In the genomic region with DNA sequence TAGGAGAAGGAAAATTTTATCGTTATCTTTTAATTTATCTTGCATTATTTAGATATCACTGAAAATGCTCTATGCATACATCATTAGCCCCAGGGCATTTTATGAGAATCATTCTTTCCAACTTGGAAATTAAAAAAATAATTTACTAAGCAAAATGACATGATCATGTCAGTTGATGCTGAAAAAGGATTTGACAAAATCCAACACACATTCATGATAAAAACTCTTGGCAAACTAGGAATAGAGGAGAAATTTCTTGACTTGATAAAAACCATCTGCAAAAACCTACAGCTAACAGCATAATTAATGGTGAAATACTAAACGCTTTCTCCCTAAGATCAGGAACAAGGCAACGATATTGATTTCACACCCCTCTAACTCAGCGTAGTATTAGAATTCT, we compare ENCODE assay signal across 18 cellular contexts. TPM values are rescaled to one million over a fixed set of nuclear protein-coding genes. Genes with fewer than 3 reads are reported as not detected.
DNase-seq lines count a peak whose midpoint lies in the region; TF ChIP-seq lines count a peak whose summit lies in the region.
"Had no signal": no experiment of that assay in that cellular context is flagged by ENCODE, and none has a peak within 500 bp of the region (broad histone marks: within the 10 kb centered on the region; RNA-seq: fewer than 3 reads in every experiment).

No MANE protein-coding gene starts in this region.

- peak overlapping the region; percentile 57 for H3K9ac ChIP-seq in SK-N-SH
- H3K9ac ChIP-seq: BLaER1, GM23248 had no signal

- 0 out of 2 replicates have a peak overlapping the region, but pooled peaks have one; percentile 16 for H2AFZ ChIP-seq in SK-N-SH (ENCODE audit: low read depth)
- H2AFZ ChIP-seq: GM23248 had no signal

- H3K4me2 ChIP-seq in SK-N-SH: peak overlapping the region; percentile 25; the same call in 1 of the 2 replicates
- H3K4me2 ChIP-seq: BLaER1 had no signal

- H3K27me3 Mint-ChIP-seq in endothelial cell (ENCODE audit: unreplicated experiment) (peaks cover 3% of the 10 kb centered on the region), nephron (ENCODE audit: low read depth) (no peaks in the 10 kb centered on the region), type B pancreatic cell (peaks cover 8% of the 10 kb centered on the region)
- H3K27me3 Mint-ChIP-seq: CD4-positive, CD25-positive, alpha-beta regulatory T cell had no signal

- H3F3A ChIP-seq in SK-N-SH (replicated peaks; ENCODE audit: insufficient read depth): peaks cover 50% of the 10 kb centered on the region

- 23% methylated on average over 4 of the region's 4 CpGs for WGBS in SK-N-SH (ENCODE audit: low lambda C conversion rate)

- H3K9me3 Mint-ChIP-seq in endothelial cell (ENCODE audit: unreplicated experiment): no peaks in the 10 kb centered on the region
- peaks cover 2% of the 10 kb centered on the region for H3K9me3 Mint-ChIP-seq in nephron
- H3K9me3 Mint-ChIP-seq in type B pancreatic cell: no peaks in the 10 kb centered on the region
- H3K9me3 Mint-ChIP-seq: H9 had no signal

- CTCF ChIA-PET in SK-N-SH (lab: Yijun Ruan, JAX): interaction anchor here (0.6 to 4.2 kb wide), 10 partner anchors 9 to 399 kb away, joined by 3 to 30 read pairs (median 4); a partner anchor contains a TSS

- H3K27ac Mint-ChIP-seq in endothelial cell (ENCODE audit: unreplicated experiment): peak overlapping the region; percentile 79
- H3K27ac Mint-ChIP-seq in nephron: peak overlapping the region; percentile 40 to 58 (median 53)
- H3K27ac Mint-ChIP-seq in type B pancreatic cell: peak overlapping the region; percentile 27
- H3K27ac Mint-ChIP-seq: B cell; CD4-positive, CD25-positive, alpha-beta regulatory T cell; CD8-positive, alpha-beta T cell had no signal

- TF ChIP-seq RAD21 in SK-N-SH (IDR thresholded peaks at IDR 0.05; ENCODE audit: low read length): peak; percentile 21

- no peak for DNase-seq in SK-N-SH
- DNase-seq in endothelial cell (ENCODE audit: low spot score): no peak
- DNase-seq in type B pancreatic cell (ENCODE audit: extremely low spot score, unreplicated experiment): no peak
- no peak for DNase-seq in GF-D8 (lab: John Stamatoyannopoulos, UW)
- DNase-seq in GM13976 (ENCODE audit: low spot score): no peak
- DNase-seq in cortex of kidney (lab: John Stamatoyannopoulos, UW): no peak
- no peak for DNase-seq in COLO829 (ENCODE audit: low spot score)
- DNase-seq: CD4-positive, CD25-positive, alpha-beta regulatory T cell; CD8-positive, alpha-beta T cell; DMS 273 treated with DMSO at 0.1 percent for 48 hours; DMS79; EL; GM23248; H9 had no signal

- TF ChIP-seq CTCF in SK-N-SH (IDR thresholded peaks at IDR 0.05) (no peak), endothelial cell (IDR thresholded peaks at IDR 0.05; ENCODE audit: unreplicated experiment) (no peak), nephron (IDR thresholded peaks at IDR 0.05; ENCODE audit: unreplicated experiment in 3 of 3) (no peak), type B pancreatic cell (conservative IDR thresholded peaks at IDR 0.05) (no peak), GM13976 (IDR thresholded peaks at IDR 0.05; ENCODE audit: borderline replicate concordance, control extremely low read depth, extremely low read depth, insufficient read depth, missing control alignments) (no peak)

- POLR2A ChIA-PET in SK-N-SH (lab: Yijun Ruan, JAX): no interaction called here

- H3K4me3 Mint-ChIP-seq in endothelial cell (ENCODE audit: unreplicated experiment): no peak overlapping the region
- no peak overlapping the region for H3K4me3 Mint-ChIP-seq in nephron
- peak overlapping the region; percentile 38 for H3K4me3 Mint-ChIP-seq in type B pancreatic cell
- H3K4me3 Mint-ChIP-seq: B cell; CD4-positive, CD25-positive, alpha-beta regulatory T cell; CD8-positive, alpha-beta T cell; H9 had no signal

- H3K9me3 ChIP-seq in SK-N-SH: no peaks in the 10 kb centered on the region
- H3K9me3 ChIP-seq: BLaER1 had no signal

- H3K4me1 Mint-ChIP-seq in endothelial cell (ENCODE audit: unreplicated experiment): peaks cover 37% of the 10 kb centered on the region
- peaks cover 43% of the 10 kb centered on the region for H3K4me1 Mint-ChIP-seq in nephron
- H3K4me1 Mint-ChIP-seq in type B pancreatic cell (ENCODE audit: unreplicated experiment): peaks cover 31% of the 10 kb centered on the region
- H3K4me1 Mint-ChIP-seq: B cell had no signal

- H4K20me1 ChIP-seq in SK-N-SH (ENCODE audit: insufficient read depth): no peaks in the 10 kb centered on the region
- H4K20me1 ChIP-seq: BLaER1 had no signal

- no peaks in the 10 kb centered on the region for H3K9me2 ChIP-seq in SK-N-SH

- H3K36me3 ChIP-seq in SK-N-SH (replicated peaks in 1 of 2; ENCODE audit: control insufficient read depth in 1 of 2, insufficient read depth in 2 of 2, low read length in 1 of 2): no peaks in the 10 kb centered on the region
- H3K36me3 ChIP-seq: BLaER1 had no signal

- H3K27ac ChIP-seq in SK-N-SH (ENCODE audit: low read depth in 2 of 2, low read length in 1 of 2): peak overlapping the region; percentile 80 to 98
- H3K27ac ChIP-seq: BLaER1, C4-2B, GM23248 had no signal

- no peak overlapping the region for H3K4me3 ChIP-seq in SK-N-SH (ENCODE audit: low read depth in 2 of 2, low read length in 1 of 2)
- H3K4me3 ChIP-seq: BLaER1, GM23248 had no signal

- H3K36me3 Mint-ChIP-seq in endothelial cell (ENCODE audit: low read depth, unreplicated experiment) (peaks cover 3% of the 10 kb centered on the region), nephron (ENCODE audit: low read depth) (no peaks in the 10 kb centered on the region), type B pancreatic cell (no peaks in the 10 kb centered on the region)
- H3K36me3 Mint-ChIP-seq: CD8-positive, alpha-beta T cell had no signal

- H3K79me2 ChIP-seq in SK-N-SH (ENCODE audit: insufficient read depth): no peaks in the 10 kb centered on the region

- peaks cover 22 to 28% of the 10 kb centered on the region in 2 experiments; a peak in 3 of 4 replicates for H3K4me1 ChIP-seq in SK-N-SH (ENCODE audit: control insufficient read depth in 1 of 2, insufficient read depth in 2 of 2, low read depth in 1 of 2, low read length in 1 of 2)

- H3K27me3 ChIP-seq in SK-N-SH (ENCODE audit: insufficient read depth): no peaks in the 10 kb centered on the region
- H3K27me3 ChIP-seq: BLaER1 had no signal

- in situ Hi-C loops in GM13976 (cut with MboI; ENCODE audit: low sequenced_read_pairs, unreplicated experiment): no loop called here

- peak; percentile 87 to 90; a peak in 3 of 4 replicates for TF ChIP-seq EP300 in SK-N-SH (IDR thresholded peaks at IDR 0.05; ENCODE audit: borderline replicate concordance in 1 of 2, low read depth in 1 of 2, low read length in 1 of 2)

TF ChIP-seq in SK-N-SH, 30 proteins besides CTCF, POLR2A, EP300 and RAD21 (continues in another document):
- TF ChIP-seq, protein P1, sequence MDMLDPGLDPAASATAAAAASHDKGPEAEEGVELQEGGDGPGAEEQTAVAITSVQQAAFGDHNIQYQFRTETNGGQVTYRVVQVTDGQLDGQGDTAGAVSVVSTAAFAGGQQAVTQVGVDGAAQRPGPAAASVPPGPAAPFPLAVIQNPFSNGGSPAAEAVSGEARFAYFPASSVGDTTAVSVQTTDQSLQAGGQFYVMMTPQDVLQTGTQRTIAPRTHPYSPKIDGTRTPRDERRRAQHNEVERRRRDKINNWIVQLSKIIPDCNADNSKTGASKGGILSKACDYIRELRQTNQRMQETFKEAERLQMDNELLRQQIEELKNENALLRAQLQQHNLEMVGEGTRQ (IDR thresholded peaks at IDR 0.05; ENCODE audit: borderline replicate concordance, low read depth, low read length): no peak
- TF ChIP-seq RCOR1 (IDR thresholded peaks at IDR 0.05; ENCODE audit: low read length) (peak; percentile 49), RXRA (IDR thresholded peaks at IDR 0.05; ENCODE audit: borderline replicate concordance, low read depth) (peak; percentile 21; the same call in 1 of the 2 replicates), TCF12 (IDR thresholded peaks at IDR 0.05) (peak; percentile 96), RFX5 (IDR thresholded peaks at IDR 0.05; ENCODE audit: low read length) (no peak), GABPA (IDR thresholded peaks at IDR 0.05; ENCODE audit: low read depth) (no peak), YY1 (IDR thresholded peaks at IDR 0.05; ENCODE audit: low read depth) (no peak), NRF1 (IDR thresholded peaks at IDR 0.05; ENCODE audit: low read depth, low read length) (no peak), MEF2A (IDR thresholded peaks at IDR 0.05; ENCODE audit: borderline replicate concordance, low read depth) (no peak), SIN3A (IDR thresholded peaks at IDR 0.05; ENCODE audit: borderline replicate concordance, low read depth, low read length) (no peak), FOXJ3 (CRISPR knock-in tag; IDR thresholded peaks at IDR 0.05) (no peak)
- TF ChIP-seq, protein P2, sequence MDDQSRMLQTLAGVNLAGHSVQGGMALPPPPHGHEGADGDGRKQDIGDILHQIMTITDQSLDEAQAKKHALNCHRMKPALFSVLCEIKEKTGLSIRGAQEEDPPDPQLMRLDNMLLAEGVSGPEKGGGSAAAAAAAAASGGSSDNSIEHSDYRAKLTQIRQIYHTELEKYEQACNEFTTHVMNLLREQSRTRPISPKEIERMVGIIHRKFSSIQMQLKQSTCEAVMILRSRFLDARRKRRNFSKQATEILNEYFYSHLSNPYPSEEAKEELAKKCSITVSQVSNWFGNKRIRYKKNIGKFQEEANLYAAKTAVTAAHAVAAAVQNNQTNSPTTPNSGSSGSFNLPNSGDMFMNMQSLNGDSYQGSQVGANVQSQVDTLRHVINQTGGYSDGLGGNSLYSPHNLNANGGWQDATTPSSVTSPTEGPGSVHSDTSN (IDR thresholded peaks at IDR 0.05): peak; percentile 89
- TF ChIP-seq, protein P3, sequence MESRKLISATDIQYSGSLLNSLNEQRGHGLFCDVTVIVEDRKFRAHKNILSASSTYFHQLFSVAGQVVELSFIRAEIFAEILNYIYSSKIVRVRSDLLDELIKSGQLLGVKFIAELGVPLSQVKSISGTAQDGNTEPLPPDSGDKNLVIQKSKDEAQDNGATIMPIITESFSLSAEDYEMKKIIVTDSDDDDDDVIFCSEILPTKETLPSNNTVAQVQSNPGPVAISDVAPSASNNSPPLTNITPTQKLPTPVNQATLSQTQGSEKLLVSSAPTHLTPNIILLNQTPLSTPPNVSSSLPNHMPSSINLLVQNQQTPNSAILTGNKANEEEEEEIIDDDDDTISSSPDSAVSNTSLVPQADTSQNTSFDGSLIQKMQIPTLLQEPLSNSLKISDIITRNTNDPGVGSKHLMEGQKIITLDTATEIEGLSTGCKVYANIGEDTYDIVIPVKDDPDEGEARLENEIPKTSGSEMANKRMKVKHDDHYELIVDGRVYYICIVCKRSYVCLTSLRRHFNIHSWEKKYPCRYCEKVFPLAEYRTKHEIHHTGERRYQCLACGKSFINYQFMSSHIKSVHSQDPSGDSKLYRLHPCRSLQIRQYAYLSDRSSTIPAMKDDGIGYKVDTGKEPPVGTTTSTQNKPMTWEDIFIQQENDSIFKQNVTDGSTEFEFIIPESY (IDR thresholded peaks at IDR 0.05; ENCODE audit: borderline replicate concordance, low read depth): no peak

RNA-seq across cellular contexts. Expression of a gene that starts 40.2 kb away (rescaled TPM):
- 59.8 and 81.4 TPM in 2 replicates for polyA plus RNA-seq in SK-N-SH (2012; rRNA removed)
- polyA plus RNA-seq in SK-N-SH (2012; cell fraction: cytosol; rRNA removed): 63.3 and 65.7 TPM in 2 replicates
- 21.3 and 45.6 TPM in 2 replicates for polyA plus RNA-seq in SK-N-SH (2012; cell fraction: nucleus; rRNA removed)
- total RNA-seq in endothelial cell (ENCODE audit: unreplicated experiment) (118 TPM), type B pancreatic cell (ENCODE audit: low replicate concordance) (37.3 and 43.8 TPM in 2 replicates)

Comparison
In these comparisons a context has a peak if more than half of its experiments do, and no peak if none do; other contexts are left out.
1. H3K27ac Mint-ChIP-seq: peak in every context shown above with its lines; median percentile 79 in endothelial cell; 53 in nephron; 27 in type B pancreatic cell.